In genomic region chrX:84340981-84341380, GRCh38 we compare ENCODE assay signal across 21 cellular contexts.
DNase-seq lines count a peak whose midpoint lies in the region; FAIRE-seq and TF ChIP-seq lines count a peak whose summit lies in the region.
"Had no signal": no experiment of that assay in that cellular context is flagged by ENCODE, and none has a peak within 500 bp of the region (broad histone marks: within the 10 kb centered on the region; RNA-seq: fewer than 3 reads in every experiment).

No MANE protein-coding gene starts in this region.

- no peaks in the 10 kb centered on the region for H3K9me3 Mint-ChIP-seq in HFFc6
- H3K9me3 Mint-ChIP-seq in astrocyte (ENCODE audit: unreplicated experiment), result peaks cover 2% of the 10 kb centered on the region
- no peaks in the 10 kb centered on the region for H3K9me3 Mint-ChIP-seq in activated CD4-positive, alpha-beta memory T cell treated with anti-CD3 and anti-CD28 coated beads for 36 hours
- H3K9me3 Mint-ChIP-seq: memory B cell had no signal

- POLR2A ChIA-PET in AG04450 (lab: Yijun Ruan, JAX), result no interaction called here
- POLR2A ChIA-PET in activated CD4-positive, alpha-beta memory T cell treated with anti-CD3 and anti-CD28 coated beads for 36 hours (lab: Charles Lee), result no interaction called here

- H3K4me1 ChIP-seq in astrocyte (ENCODE audit: insufficient read depth, low read length), result no peaks in the 10 kb centered on the region
- H3K4me1 ChIP-seq: BLaER1 treated with 17β-estradiol and CSF1 and Interleukin-3, amounts not matched to agents 10 nM and 100 nM; right atrium auricular region had no signal

- no peak overlapping the region for H3K9ac ChIP-seq in astrocyte (ENCODE audit: low read length)
- H3K9ac ChIP-seq: BLaER1 treated with 17β-estradiol and CSF1 and Interleukin-3, amounts not matched to agents 10 nM and 100 nM had no signal

- H3K36me3 ChIP-seq in astrocyte (ENCODE audit: insufficient read depth, low read length), result no peaks in the 10 kb centered on the region
- H3K36me3 ChIP-seq: BLaER1 treated with 17β-estradiol and CSF1 and Interleukin-3, amounts not matched to agents 10 nM and 100 nM; ovary; right atrium auricular region had no signal

- no peaks in the 10 kb centered on the region for H3K36me3 Mint-ChIP-seq in HFFc6 (ENCODE audit: low read depth)
- H3K36me3 Mint-ChIP-seq in astrocyte (ENCODE audit: low read depth, unreplicated experiment), result no peaks in the 10 kb centered on the region
- H3K36me3 Mint-ChIP-seq in activated CD4-positive, alpha-beta memory T cell treated with anti-CD3 and anti-CD28 coated beads for 36 hours, result no peaks in the 10 kb centered on the region
- H3K36me3 Mint-ChIP-seq: memory B cell; naive thymus-derived CD8-positive, alpha-beta T cell had no signal

- H3K79me2 ChIP-seq in astrocyte (ENCODE audit: insufficient read depth, low read length), result no peaks in the 10 kb centered on the region

- H3K4me3 Mint-ChIP-seq in HFFc6 (no peak overlapping the region; the same call in 1 of the 2 replicates), astrocyte (ENCODE audit: unreplicated experiment) (no peak overlapping the region)
- no peak overlapping the region for H3K4me3 Mint-ChIP-seq in activated CD4-positive, alpha-beta memory T cell treated with anti-CD3 and anti-CD28 coated beads for 36 hours
- H3K4me3 Mint-ChIP-seq: memory B cell; naive thymus-derived CD8-positive, alpha-beta T cell had no signal

- FAIRE-seq in astrocyte (lab: Jason Lieb, UNC), result peak; percentile 9

- no peak for TF ChIP-seq CTCF in AG04450 (IDR thresholded peaks at IDR 0.05; ENCODE audit: low read depth, low read length)
- no peak for TF ChIP-seq CTCF in HFFc6 (IDR thresholded peaks at IDR 0.05)
- TF ChIP-seq CTCF in astrocyte (IDR thresholded peaks at IDR 0.05; ENCODE audit: insufficient read depth, low read depth, low read length), result no peak
- no peak for TF ChIP-seq CTCF in foreskin fibroblast (IDR thresholded peaks at IDR 0.05; ENCODE audit: low read depth, low read length)

- H2AFZ ChIP-seq in astrocyte (ENCODE audit: low read depth, low read length), result no peak overlapping the region

- H3K27me3 Mint-ChIP-seq in HFFc6 (ENCODE audit: insufficient read depth), result no peaks in the 10 kb centered on the region
- H3K27me3 Mint-ChIP-seq in astrocyte (ENCODE audit: low read depth, unreplicated experiment), result no peaks in the 10 kb centered on the region
- H3K27me3 Mint-ChIP-seq in activated CD4-positive, alpha-beta memory T cell treated with anti-CD3 and anti-CD28 coated beads for 36 hours, result no peaks in the 10 kb centered on the region
- H3K27me3 Mint-ChIP-seq: memory B cell; naive thymus-derived CD8-positive, alpha-beta T cell had no signal

- no peak overlapping the region for H3K27ac ChIP-seq in AG04450 (ENCODE audit: low read depth, low read length)
- no peak overlapping the region for H3K27ac ChIP-seq in astrocyte (ENCODE audit: low read depth, low read length)
- H3K27ac ChIP-seq: BLaER1 treated with 17β-estradiol and CSF1 and Interleukin-3, amounts not matched to agents 10 nM and 100 nM; epithelial cell of prostate; ovary; right atrium auricular region had no signal

- H3K9me3 ChIP-seq in AG04450 (ENCODE audit: control insufficient read depth, insufficient read depth, low read length) (no peaks in the 10 kb centered on the region), astrocyte (ENCODE audit: insufficient read depth, low read depth, low read length) (no peaks in the 10 kb centered on the region)
- H3K9me3 ChIP-seq: BLaER1 treated with 17β-estradiol and CSF1 and Interleukin-3, amounts not matched to agents 10 nM and 100 nM; ovary; right atrium auricular region had no signal

- intact Hi-C loops in activated CD4-positive, alpha-beta memory T cell treated with anti-CD3 and anti-CD28 coated beads for 36 hours (cut with micrococcal nuclease), result no loop called here

- peaks cover 18% of the 10 kb centered on the region for H3K4me1 Mint-ChIP-seq in HFFc6 (ENCODE audit: low read depth)
- peaks cover 23% of the 10 kb centered on the region for H3K4me1 Mint-ChIP-seq in astrocyte (ENCODE audit: low read depth, unreplicated experiment)
- no peaks in the 10 kb centered on the region for H3K4me1 Mint-ChIP-seq in activated CD4-positive, alpha-beta memory T cell treated with anti-CD3 and anti-CD28 coated beads for 36 hours (ENCODE audit: low read depth)
- H3K4me1 Mint-ChIP-seq: naive thymus-derived CD8-positive, alpha-beta T cell had no signal

- H3K27me3 ChIP-seq in AG04450 (ENCODE audit: control insufficient read depth, insufficient read depth, low read length) (no peaks in the 10 kb centered on the region), astrocyte (ENCODE audit: insufficient read depth, low read length) (no peaks in the 10 kb centered on the region)
- H3K27me3 ChIP-seq: ovary, right atrium auricular region had no signal

- no peak overlapping the region for H3K27ac Mint-ChIP-seq in HFFc6
- H3K27ac Mint-ChIP-seq in astrocyte (ENCODE audit: unreplicated experiment), result peak overlapping the region; percentile 59
- H3K27ac Mint-ChIP-seq in activated CD4-positive, alpha-beta memory T cell treated with anti-CD3 and anti-CD28 coated beads for 36 hours, result no peak overlapping the region
- H3K27ac Mint-ChIP-seq: memory B cell; naive thymus-derived CD8-positive, alpha-beta T cell had no signal

- CTCF ChIA-PET in AG04450 (lab: Charles Lee), result interaction anchor here (1.1 to 2.1 kb wide), 2 partner anchors 12 to 32 kb away, joined by 3 to 20 read pairs; no protein-coding TSS in a partner anchor
- CTCF ChIA-PET in activated CD4-positive, alpha-beta memory T cell treated with anti-CD3 and anti-CD28 coated beads for 36 hours (lab: Charles Lee), result no interaction called here

- DNase-seq in AG04450 (ENCODE audit: low read depth, low spot score), result peak; percentile 8
- DNase-seq in HFFc6, result peak; percentile 13
- DNase-seq in astrocyte (ENCODE audit: low read depth), result peak; percentile 53
- DNase-seq in foreskin fibroblast, result peak; percentile 9 to 28
- DNase-seq in NCI-H2107 treated with DMSO at 0.1 percent for 48 hours (lab: John Stamatoyannopoulos, UW; ENCODE audit: unreplicated experiment), result no peak
- DNase-seq in effector CD8-positive, alpha-beta T cell (lab: John Stamatoyannopoulos, UW), result no peak
- no peak for DNase-seq in Ammon's horn (ENCODE audit: low spot score)
- no peak for DNase-seq in activated CD4-positive, alpha-beta memory T cell treated with anti-CD3 and anti-CD28 coated beads for 36 hours
- DNase-seq: activated CD4-positive, alpha-beta T cell treated with anti-CD3 and anti-CD28 coated beads, Interleukin-2, amount 50 U/mL, for 48 hours; activated CD4-positive, CD25-positive, alpha-beta regulatory T cell; activated gamma-delta T cell; naive thymus-derived CD8-positive, alpha-beta T cell; NCI-H1694; NCI-H526 treated with DMSO at 0.1 percent for 48 hours; ovary; stimulated activated CD4-positive, alpha-beta T cell treated with anti-CD3 and anti-CD28 coated beads, Interleukin-15, amount 100 ng/mL, for 24 hours; T-helper 9 cell had no signal

- H3K4me3 ChIP-seq in AG04450 (ENCODE audit: low read depth, low read length), result no peak overlapping the region
- H3K4me3 ChIP-seq in astrocyte (ENCODE audit: insufficient read depth, low read depth, low read length), result no peak overlapping the region
- H3K4me3 ChIP-seq in foreskin fibroblast (ENCODE audit: low read depth in 1 of 2, low read length in 2 of 2), result no peak overlapping the region
- H3K4me3 ChIP-seq: BLaER1 treated with 17β-estradiol and CSF1 and Interleukin-3, amounts not matched to agents 10 nM and 100 nM; ovary; right atrium auricular region had no signal

- no peaks in the 10 kb centered on the region for H4K20me1 ChIP-seq in astrocyte (ENCODE audit: insufficient read depth, low read length)

- H3K4me2 ChIP-seq in astrocyte (ENCODE audit: low read length), result no peak overlapping the region
- H3K4me2 ChIP-seq: BLaER1 treated with 17β-estradiol and CSF1 and Interleukin-3, amounts not matched to agents 10 nM and 100 nM had no signal

Comparison
In these comparisons a context has a peak if more than half of its experiments do, and no peak if none do; other contexts are left out.
1. DNase-seq: peak in AG04450 (single experiment), HFFc6 (single experiment), astrocyte (single experiment) and foreskin fibroblast (2 of 2); none in NCI-H2107 treated with DMSO at 0.1 percent for 48 hours (single experiment), effector CD8-positive, alpha-beta T cell (single experiment), Ammon's horn (single experiment) and activated CD4-positive, alpha-beta memory T cell treated with anti-CD3 and anti-CD28 coated beads for 36 hours (single experiment).